12 cellular contexts compared by ENCODE assay signal in genomic region chr1:76073471-76073870, GRCh38. TPM values are rescaled to one million over a fixed set of nuclear protein-coding genes. Genes with fewer than 3 reads are reported as not detected.
DNase-seq lines count a peak whose midpoint lies in the region; ATAC-seq and TF ChIP-seq lines count a peak whose summit lies in the region.
"Had no signal": no experiment of that assay in that cellular context is flagged by ENCODE, and none has a peak within 500 bp of the region (broad histone marks: within the 10 kb centered on the region; RNA-seq: fewer than 3 reads in every experiment).

No MANE protein-coding gene starts in this region.

- H3K27me3 ChIP-seq in brain microvascular endothelial cell (replicated peaks) (no peaks in the 10 kb centered on the region), heart right ventricle (no peaks in the 10 kb centered on the region)
- no peaks in the 10 kb centered on the region for H3K27me3 ChIP-seq in effector memory CD4-positive, alpha-beta T cell (replicated peaks; ENCODE audit: control insufficient read depth, insufficient read depth, low read length, poor library complexity, severe bottlenecking)
- H3K27me3 ChIP-seq: dorsolateral prefrontal cortex had no signal

- no peaks in the 10 kb centered on the region for H3K9me3 ChIP-seq in effector memory CD4-positive, alpha-beta T cell (ENCODE audit: control insufficient read depth, low read length)
- no peaks in the 10 kb centered on the region for H3K9me3 ChIP-seq in heart right ventricle

- no peak overlapping the region for H3K27ac ChIP-seq in brain microvascular endothelial cell
- no peak overlapping the region for H3K27ac ChIP-seq in effector memory CD4-positive, alpha-beta T cell (ENCODE audit: insufficient read depth, low read length, poor library complexity, severe bottlenecking)
- no peak overlapping the region for H3K27ac ChIP-seq in heart right ventricle

- 73 to 78% methylated on average over 5 of the region's 5 CpGs for WGBS in heart right ventricle, 2 donors

- DNase-seq in AG20443 (ENCODE audit: low spot score) (peak; percentile 25), HFFc6 (peak; percentile 78), brain microvascular endothelial cell (peak; percentile 85), myocyte (ENCODE audit: low read depth) (peak; percentile 41), SHP77 (lab: John Stamatoyannopoulos, UW) (no peak), heart right ventricle (no peak), NOMO-1 treated with dmso at 0.1 percent for 144 hours (lab: John Stamatoyannopoulos, UW; ENCODE audit: unreplicated experiment) (no peak)
- DNase-seq in effector memory CD4-positive, alpha-beta T cell: no peak
- DNase-seq: activated T-cell treated with anti-CD3 and anti-CD28 coated beads, Interleukin-2, amount 50 U/mL, for 1 hour; dorsolateral prefrontal cortex; GOT3; NCI-H774 had no signal

- H3K4me1 Mint-ChIP-seq in HFFc6 (ENCODE audit: low read depth): peaks cover 56% of the 10 kb centered on the region

- ATAC-seq in heart right ventricle: no peak

- in situ Hi-C loops in brain microvascular endothelial cell (cut with HindIII; ENCODE audit: low pct_ligation_motif_present, low sequenced_read_pairs): no loop called here

- peaks cover 5% of the 10 kb centered on the region for H3K4me1 ChIP-seq in effector memory CD4-positive, alpha-beta T cell (ENCODE audit: control insufficient read depth, insufficient read depth, low read length, poor library complexity, severe bottlenecking)
- H3K4me1 ChIP-seq in heart right ventricle: peaks cover 0 to 43% (median 18%) of the 10 kb centered on the region in 9 donors

- H3K36me3 Mint-ChIP-seq in HFFc6 (ENCODE audit: low read depth): no peaks in the 10 kb centered on the region

- no peak overlapping the region for H3K4me3 ChIP-seq in brain microvascular endothelial cell (ENCODE audit: low read depth, low read length)
- H3K4me3 ChIP-seq in effector memory CD4-positive, alpha-beta T cell (ENCODE audit: insufficient read depth, low read depth, low read length, poor library complexity, severe bottlenecking): no peak overlapping the region
- no peak overlapping the region for H3K4me3 ChIP-seq in heart right ventricle

- peaks cover 6% of the 10 kb centered on the region for H3K27me3 Mint-ChIP-seq in HFFc6 (ENCODE audit: insufficient read depth)

- TF ChIP-seq CTCF in HFFc6 (IDR thresholded peaks at IDR 0.05) (no peak), brain microvascular endothelial cell (IDR thresholded peaks at IDR 0.05; ENCODE audit: low read depth, low read length, missing control alignments) (no peak), heart right ventricle (IDR thresholded peaks at IDR 0.05) (no peak)

- peak overlapping the region; percentile 36; the same call in 1 of the 2 replicates for H3K27ac Mint-ChIP-seq in HFFc6

- no peaks in the 10 kb centered on the region for H3K36me3 ChIP-seq in brain microvascular endothelial cell (replicated peaks)
- H3K36me3 ChIP-seq in effector memory CD4-positive, alpha-beta T cell (ENCODE audit: control insufficient read depth, insufficient read depth, low read length): no peaks in the 10 kb centered on the region
- H3K36me3 ChIP-seq in heart right ventricle: no peaks in the 10 kb centered on the region

- intact Hi-C loops in heart right ventricle (cut with DNase I): no loop called here

- peak overlapping the region; percentile 89 for H3K4me3 Mint-ChIP-seq in HFFc6

- H3K9me3 Mint-ChIP-seq in HFFc6: no peaks in the 10 kb centered on the region

RNA-seq across cellular contexts. Expression of gene ST6GALNAC3, which starts 1.1 kb away (rescaled TPM):
- total RNA-seq in HFFc6 (2021; fragmentation: NEBNext Ultra II Directional; extraction: Animal tissue kit (Norgen Biotek cat#: 25700)): 1 to 10 TPM in 5 of 6 experiments, under 1 TPM in 1; 1.00 to 1.7 (median 1.2) TPM
- total RNA-seq in myocyte (not detected in 2 replicates), heart right ventricle (10 to 100 TPM in 1 of 10 donors, 1 to 10 TPM in 9; 2.8 to 10.3 (median 5.0) TPM)
- polyA plus RNA-seq in myocyte (2012): not detected
- 1 to 10 TPM; 3.3 to 3.8 TPM for polyA plus RNA-seq in heart right ventricle

Comparison
In these comparisons a context has a peak if more than half of its experiments do, and no peak if none do; other contexts are left out.
1. DNase-seq: peak in AG20443 (single experiment), HFFc6 (single experiment), brain microvascular endothelial cell (single experiment) and myocyte (single experiment); none in effector memory CD4-positive, alpha-beta T cell (0 of 3), SHP77 (0 of 2), heart right ventricle (0 of 2) and NOMO-1 treated with dmso at 0.1 percent for 144 hours (single experiment).